In the genomic region with DNA sequence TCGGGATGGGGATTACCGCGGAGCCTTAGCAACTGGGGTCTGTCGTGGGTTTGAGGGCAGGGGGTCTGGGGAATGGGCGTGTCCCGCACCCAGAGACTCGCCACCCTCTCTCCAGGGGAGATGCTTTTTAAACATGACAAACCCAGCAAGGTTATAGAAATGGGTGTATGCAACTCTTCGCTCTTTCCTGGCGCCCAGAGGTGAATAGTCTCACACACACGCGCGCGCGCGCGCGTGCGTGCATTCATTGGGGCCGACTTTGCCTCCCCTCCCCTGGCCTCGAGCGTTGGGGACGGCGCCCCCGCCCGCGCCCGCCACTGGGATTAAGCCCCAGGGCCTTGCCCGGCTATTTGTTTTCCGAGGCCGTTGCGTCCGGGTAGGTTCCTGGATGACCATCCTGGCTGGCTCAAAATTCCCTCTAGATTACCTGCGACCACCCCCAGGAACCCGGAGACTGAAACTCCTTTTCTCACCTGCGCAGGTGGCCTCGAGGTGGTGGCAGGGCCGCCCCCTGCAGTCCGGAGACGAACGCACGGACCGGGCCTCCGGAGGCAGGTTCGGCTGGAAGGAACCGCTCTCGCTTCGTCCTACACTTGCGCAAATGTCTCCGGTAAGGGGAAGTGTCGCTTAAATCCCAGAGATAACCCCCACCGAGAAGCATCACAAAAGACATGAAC, we compare ENCODE assay signal across 8 cellular contexts. TPM values are rescaled to one million over a fixed set of nuclear protein-coding genes. Genes with fewer than 3 reads are reported as not detected.
A peak's percentile ranks its signal among the peaks of the same experiment; 100 is the strongest.
DNase-seq lines count a peak whose midpoint lies in the region; ATAC-seq and TF ChIP-seq lines count a peak whose summit lies in the region.

No MANE protein-coding gene starts in this region.

- WGBS in spleen, 5 donors: 1 to 5% (median 2%) methylated on average over 30 to 51 of the region's 51 CpGs

- peaks cover 3% of the 10 kb centered on the region for H3K9me3 Mint-ChIP-seq in activated naive CD8-positive, alpha-beta T cell treated with anti-CD3 and anti-CD28 coated beads, Interleukin-2, amount 50 U/mL, for 24 hours

- peak in 9 of 11 experiments; percentile 15 to 52 (median 40) for TF ChIP-seq CTCF in spleen (IDR thresholded peaks at IDR 0.05 in 8 of 11, conservative IDR thresholded peaks at IDR 0.05 in 3 of 11)

- H3K4me1 Mint-ChIP-seq in activated naive CD8-positive, alpha-beta T cell treated with anti-CD3 and anti-CD28 coated beads, Interleukin-2, amount 50 U/mL, for 24 hours: peaks cover 7% of the 10 kb centered on the region

- H3K27ac Mint-ChIP-seq in activated naive CD8-positive, alpha-beta T cell treated with anti-CD3 and anti-CD28 coated beads, Interleukin-2, amount 50 U/mL, for 24 hours: no peak overlapping the region

- H3K9me3 ChIP-seq in spleen: no peaks in the 10 kb centered on the region

- no peaks in the 10 kb centered on the region for H3K27me3 Mint-ChIP-seq in activated naive CD8-positive, alpha-beta T cell treated with anti-CD3 and anti-CD28 coated beads, Interleukin-2, amount 50 U/mL, for 24 hours

- ATAC-seq in HG03064 (IDR thresholded peaks at IDR 0.05; ENCODE audit: low read depth, unreplicated experiment): peak; percentile 5
- no peak for ATAC-seq in activated naive CD8-positive, alpha-beta T cell treated with anti-CD3 and anti-CD28 coated beads, Interleukin-2, amount 50 U/mL, for 24 hours

- peaks cover 0 to 18% (median 0%) of the 10 kb centered on the region in 7 donors for H3K27me3 ChIP-seq in spleen (replicated peaks in 1 of 7)

- H3K4me1 ChIP-seq in spleen: peaks cover 8 to 56% (median 24%) of the 10 kb centered on the region in 6 donors

- H3K36me3 Mint-ChIP-seq in activated naive CD8-positive, alpha-beta T cell treated with anti-CD3 and anti-CD28 coated beads, Interleukin-2, amount 50 U/mL, for 24 hours (ENCODE audit: low read depth): no peaks in the 10 kb centered on the region

- intact Hi-C loops in spleen (cut with DNase I; ENCODE audit: low total_unique reads): no loop called here

- no peak for TF ChIP-seq POLR2A in spleen (IDR thresholded peaks at IDR 0.05)

- peak overlapping the region; percentile 57 to 97 (median 90) for H3K27ac ChIP-seq in spleen

- DNase-seq in NCI-H1436 (lab: John Stamatoyannopoulos, UW) (peak; percentile 42), NCI-H1436 treated with DMSO at 0.1 percent for 48 hours (lab: John Stamatoyannopoulos, UW) (no peak), SIG-M5 (lab: John Stamatoyannopoulos, UW) (peak; percentile 54), spleen (peak; percentile 92), GM19238 (ENCODE audit: insufficient read length, low spot score) (no peak)
- peak; percentile 32 for DNase-seq in activated naive CD8-positive, alpha-beta T cell treated with anti-CD3 and anti-CD28 coated beads, Interleukin-2, amount 50 U/mL, for 24 hours

- no peaks in the 10 kb centered on the region for H3K36me3 ChIP-seq in spleen

- H3K4me3 Mint-ChIP-seq in activated naive CD8-positive, alpha-beta T cell treated with anti-CD3 and anti-CD28 coated beads, Interleukin-2, amount 50 U/mL, for 24 hours: peak overlapping the region; percentile 79

- H3K4me3 ChIP-seq in iPS-11a (ENCODE audit: low read depth, low read length): peak overlapping the region; percentile 63
- peak overlapping the region; percentile 69 to 89 (median 79) for H3K4me3 ChIP-seq in spleen

RNA-seq across cellular contexts. Expression of a gene that starts 0.8 kb away (rescaled TPM):
- 10 to 100 TPM; 21.2 to 52.2 (median 28.7) TPM for total RNA-seq in spleen
- 10 to 100 TPM; 17.1 to 21.9 (median 17.6) TPM for polyA plus RNA-seq in spleen

Comparison
In these comparisons a context has a peak if more than half of its experiments do, and no peak if none do; other contexts are left out.
1. DNase-seq: peak in NCI-H1436 (single experiment), SIG-M5 (single experiment), activated naive CD8-positive, alpha-beta T cell treated with anti-CD3 and anti-CD28 coated beads, Interleukin-2, amount 50 U/mL, for 24 hours (single experiment) and spleen (single experiment); none in NCI-H1436 treated with DMSO at 0.1 percent for 48 hours (single experiment) and GM19238 (single experiment).